ENCODE assay signal across 17 cellular contexts in the genomic region with DNA sequence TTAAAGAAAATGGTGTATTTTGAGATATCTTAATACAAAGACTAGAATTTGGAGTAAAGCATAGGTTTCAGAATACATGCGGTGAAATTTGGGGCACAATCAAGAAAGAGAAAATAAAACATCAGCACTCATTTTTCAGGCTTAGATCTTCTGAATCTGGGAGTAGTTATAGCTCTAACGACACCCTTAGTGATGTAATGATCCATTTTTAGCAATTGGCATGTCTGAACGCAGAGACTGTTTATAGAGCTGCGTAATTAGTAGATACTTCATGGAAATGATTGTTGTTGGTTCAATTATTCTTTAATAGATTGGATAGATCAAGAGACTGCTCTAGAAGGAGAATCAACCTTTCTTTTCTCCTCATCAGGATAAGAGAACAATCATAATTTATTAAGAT. TPM values are rescaled to one million over a fixed set of nuclear protein-coding genes. Genes with fewer than 3 reads are reported as not detected.
DNase-seq lines count a peak whose midpoint lies in the region; ATAC-seq, FAIRE-seq and TF ChIP-seq lines count a peak whose summit lies in the region.
"Had no signal": no experiment of that assay in that cellular context is flagged by ENCODE, and none has a peak within 500 bp of the region (broad histone marks: within the 10 kb centered on the region; RNA-seq: fewer than 3 reads in every experiment).

No MANE protein-coding gene starts in this region.

- peak; percentile 22 for DNase-seq in AG10803 (ENCODE audit: low read depth)
- DNase-seq in NCI-H1105 treated with DMSO at 0.1 percent for 48 hours (lab: John Stamatoyannopoulos, UW), result peak; percentile 41
- peak; percentile 54 for DNase-seq in epithelial cell of esophagus (ENCODE audit: low read depth)
- DNase-seq in keratinocyte (ENCODE audit: low read depth, low spot score), result no peak
- DNase-seq in psoas muscle, result no peak
- no peak for DNase-seq in Ammon's horn (ENCODE audit: low spot score)
- DNase-seq in endothelial cell (ENCODE audit: low spot score), result no peak
- DNase-seq: ACHN; CD8-positive, alpha-beta T cell; COR-L47; DND-41; GM23248 had no signal

- H3K27ac ChIP-seq in keratinocyte (ENCODE audit: control insufficient read depth, insufficient read depth, low read length) (no peak overlapping the region), psoas muscle (no peak overlapping the region)
- H3K27ac ChIP-seq: GM23248 had no signal

- TF ChIP-seq CTCF in AG10803 (conservative IDR thresholded peaks at IDR 0.05; ENCODE audit: low read length), result no peak
- TF ChIP-seq CTCF in epithelial cell of esophagus (IDR thresholded peaks at IDR 0.05; ENCODE audit: insufficient read depth, low read depth, low read length, missing control alignments), result no peak
- TF ChIP-seq CTCF in keratinocyte (optimal IDR thresholded peaks at IDR 0.05 in 1 of 3, IDR thresholded peaks at IDR 0.05 in 1 of 3, conservative IDR thresholded peaks at IDR 0.05 in 1 of 3; ENCODE audit: extremely low read depth in 1 of 3, insufficient read depth in 2 of 3, low read length in 3 of 3), result no peak
- no peak for TF ChIP-seq CTCF in psoas muscle (IDR thresholded peaks at IDR 0.05)
- TF ChIP-seq CTCF in endothelial cell (IDR thresholded peaks at IDR 0.05; ENCODE audit: unreplicated experiment), result no peak

- H3K9me3 ChIP-seq in keratinocyte (ENCODE audit: control insufficient read depth, low read depth, low read length), result peaks cover 2% of the 10 kb centered on the region
- no peaks in the 10 kb centered on the region for H3K9me3 ChIP-seq in psoas muscle

- 40 to 47% (median 42%) methylated on average over 4 of the region's 4 CpGs for WGBS in psoas muscle, 3 donors

- no peak overlapping the region for H3K4me3 ChIP-seq in AG10803 (ENCODE audit: low read length)
- no peak overlapping the region for H3K4me3 ChIP-seq in epithelial cell of esophagus (ENCODE audit: low read length)
- no peak overlapping the region for H3K4me3 ChIP-seq in keratinocyte (ENCODE audit: control insufficient read depth in 2 of 3, extremely low read depth in 1 of 3, insufficient read depth in 2 of 3, low read depth in 1 of 3, low read length in 3 of 3)
- no peak overlapping the region for H3K4me3 ChIP-seq in psoas muscle
- H3K4me3 ChIP-seq: GM23248 had no signal

- H3K9ac ChIP-seq in keratinocyte (ENCODE audit: control insufficient read depth, extremely low read depth, insufficient read depth, low read length), result no peak overlapping the region
- H3K9ac ChIP-seq: GM23248 had no signal

- intact Hi-C loops in psoas muscle (cut with DNase I), result no loop called here

- no peaks in the 10 kb centered on the region for H3K9me3 Mint-ChIP-seq in endothelial cell (ENCODE audit: unreplicated experiment)
- H3K9me3 Mint-ChIP-seq: CD8-positive, alpha-beta T cell had no signal

- H3K4me3 Mint-ChIP-seq in endothelial cell (ENCODE audit: unreplicated experiment), result no peak overlapping the region
- H3K4me3 Mint-ChIP-seq: CD14-positive monocyte; CD8-positive, alpha-beta T cell had no signal

- no peaks in the 10 kb centered on the region for H3K27me3 Mint-ChIP-seq in endothelial cell (ENCODE audit: unreplicated experiment)

- peak overlapping the region; percentile 17 for H3K4me2 ChIP-seq in keratinocyte (ENCODE audit: control insufficient read depth, extremely low read depth, insufficient read depth, low read depth, low read length)

- ATAC-seq in psoas muscle, result no peak
- ATAC-seq: CD8-positive, alpha-beta T cell; HCT116; HepG2 had no signal

- H3K4me1 ChIP-seq in keratinocyte (ENCODE audit: control insufficient read depth, extremely low read depth, insufficient read depth, low read length) (peaks cover 30% of the 10 kb centered on the region), psoas muscle (no peaks in the 10 kb centered on the region)

- dilution Hi-C loops in keratinocyte (cut with MboI; ENCODE audit: extremely low pct_ligation_motif_present, low sequenced_read_pairs), result no loop called here

- no peak for FAIRE-seq in keratinocyte (lab: Jason Lieb, UNC)
- FAIRE-seq: H54, HepG2, HTR-8/SVneo had no signal

- H3K9me1 ChIP-seq in keratinocyte (ENCODE audit: control insufficient read depth, extremely low read depth, insufficient read depth, low read length), result no peaks in the 10 kb centered on the region

- no peaks in the 10 kb centered on the region for H4K20me1 ChIP-seq in keratinocyte (ENCODE audit: control insufficient read depth, extremely low read depth, insufficient read depth, low read length)

- H3K79me2 ChIP-seq in keratinocyte (ENCODE audit: control insufficient read depth, insufficient read depth, low read length), result no peaks in the 10 kb centered on the region

- H3K36me3 ChIP-seq in keratinocyte (ENCODE audit: control insufficient read depth in 2 of 2, extremely low read depth in 1 of 2, insufficient read depth in 2 of 2, low read length in 2 of 2) (no peaks in the 10 kb centered on the region), psoas muscle (ENCODE audit: insufficient read depth in 1 of 2, low read depth in 1 of 2) (no peaks in the 10 kb centered on the region)

- H2AFZ ChIP-seq in keratinocyte (ENCODE audit: control insufficient read depth, low read length), result no peak overlapping the region
- H2AFZ ChIP-seq: GM23248 had no signal

- H3K4me1 Mint-ChIP-seq in endothelial cell (ENCODE audit: unreplicated experiment), result peaks cover 4% of the 10 kb centered on the region
- H3K4me1 Mint-ChIP-seq: CD14-positive monocyte had no signal

- no peaks in the 10 kb centered on the region for H3K27me3 ChIP-seq in keratinocyte (ENCODE audit: control insufficient read depth, extremely low read depth, insufficient read depth, low read length)
- no peaks in the 10 kb centered on the region for H3K27me3 ChIP-seq in psoas muscle (ENCODE audit: insufficient read depth in 3 of 3, low read length in 2 of 3)

- no peak overlapping the region for H3K27ac Mint-ChIP-seq in endothelial cell (ENCODE audit: unreplicated experiment)
- H3K27ac Mint-ChIP-seq: CD14-positive monocyte; CD8-positive, alpha-beta T cell had no signal

- H3K36me3 Mint-ChIP-seq in endothelial cell (ENCODE audit: low read depth, unreplicated experiment), result no peaks in the 10 kb centered on the region
- H3K36me3 Mint-ChIP-seq: CD14-positive monocyte; CD8-positive, alpha-beta T cell had no signal

RNA-seq across cellular contexts. Expression of gene SNRK, which starts 47.5 kb away (rescaled TPM):
- polyA plus RNA-seq in keratinocyte (9.4 to 15.7 TPM (median 11.5 TPM) in 3 replicates), psoas muscle (1 to 10 TPM; 6.8 to 8.5 (median 7.8) TPM)
- polyA plus RNA-seq in keratinocyte (2011; ENCODE audit: low read depth), result 9.4 TPM
- polyA plus RNA-seq in keratinocyte (2011; cell fraction: cytosol; rRNA removed), result 6.0 and 8.6 TPM in 2 replicates
- 15.5 and 16.8 TPM in 2 replicates for polyA plus RNA-seq in keratinocyte (2011; cell fraction: nucleus; rRNA removed)
- polyA plus RNA-seq in keratinocyte (2012; ENCODE audit: low replicate concordance), result 10.1 and 13.6 TPM in 2 replicates
- 34.0 to 53.3 TPM (median 37.1 TPM) in 3 replicates for polyA minus RNA-seq in keratinocyte
- polyA minus RNA-seq in keratinocyte (2011; cell fraction: cytosol; rRNA and poly(A)+ RNA removed), result 23.0 TPM
- polyA minus RNA-seq in keratinocyte (2011; cell fraction: nucleus; rRNA and poly(A)+ RNA removed), result 18.5 and 37.1 TPM in 2 replicates
- total RNA-seq in psoas muscle (10 to 100 TPM; 18.8 to 25.6 (median 21.5) TPM), endothelial cell (ENCODE audit: unreplicated experiment) (139 TPM)

Comparison
In these comparisons a context has a peak if more than half of its experiments do, and no peak if none do; other contexts are left out.
1. DNase-seq: peak in AG10803 (single experiment), NCI-H1105 treated with DMSO at 0.1 percent for 48 hours (single experiment) and epithelial cell of esophagus (single experiment); none in keratinocyte (single experiment), psoas muscle (0 of 2), Ammon's horn (single experiment) and endothelial cell (single experiment).